In genomic region chr17:81393684-81394376, GRCh38 we compare ENCODE assay signal across 8 cellular contexts. TPM values are rescaled to one million over a fixed set of nuclear protein-coding genes. Genes with fewer than 3 reads are reported as not detected.
A peak's percentile ranks its signal among the peaks of the same experiment; 100 is the strongest.
DNase-seq lines count a peak whose midpoint lies in the region; ATAC-seq and TF ChIP-seq lines count a peak whose summit lies in the region.

No MANE protein-coding gene starts in this region.

- H2BK20ac ChIP-seq in IMR-90 (ENCODE audit: low read depth, low read length), result no peak overlapping the region

- POLR2A ChIA-PET in IMR-90 (lab: Charles Lee; ENCODE audit: unreplicated experiment) (interaction anchor here (1.6 kb wide), 1 partner anchor 91 kb away, joined by 3 read pairs; no protein-coding TSS in a partner anchor), OCI-LY7 (lab: Charles Lee) (interaction anchor here (0.6 to 1.6 kb wide), 4 partner anchors 11 to 97 kb away, joined by 3 to 6 read pairs (median 4); no protein-coding TSS in a partner anchor)

- H4K5ac ChIP-seq in IMR-90 (ENCODE audit: low read depth, low read length), result no peak overlapping the region

- H3K9me2 ChIP-seq in OCI-LY7 (ENCODE audit: insufficient read depth, low read length), result no peaks in the 10 kb centered on the region

- H2AFZ ChIP-seq in IMR-90 (replicated peaks; ENCODE audit: low read length, poor library complexity), result peak overlapping the region; percentile 57
- H2AFZ ChIP-seq in OCI-LY7 (ENCODE audit: low read length), result peak overlapping the region; percentile 84; the same call in 1 of the 2 replicates

- H3K9ac ChIP-seq in IMR-90 (ENCODE audit: low read depth, low read length), result no peak overlapping the region; the same call in 1 of the 2 replicates
- H3K9ac ChIP-seq in adipocyte (ENCODE audit: low read length), result peak overlapping the region; percentile 86

- peak overlapping the region; percentile 3 for H2AK9ac ChIP-seq in IMR-90 (replicated peaks; ENCODE audit: low read depth, low read length, poor library complexity)

- WGBS in IMR-90 (ENCODE audit: extremely low coverage in 2 of 2, insufficient read length in 1 of 2), 2 experiments, result 0% methylated on average over 18 of the region's 63 CpGs; no CpG with 5 or more reads in 1 of the 2 experiments
- WGBS in tibial nerve, 2 donors, result 1% methylated on average over 16 to 37 of the region's 63 CpGs

- TF ChIP-seq CTCF in IMR-90 (conservative IDR thresholded peaks at IDR 0.05; ENCODE audit: low read depth, low read length) (peak; percentile 22; the same call in 1 of the 2 replicates), OCI-LY7 (conservative IDR thresholded peaks at IDR 0.05; ENCODE audit: low read length) (peak; percentile 40; the same call in 1 of the 2 replicates), tibial nerve (IDR thresholded peaks at IDR 0.05) (peak in 1 of 5 experiments; percentile 46)

- H3K23ac ChIP-seq in IMR-90 (ENCODE audit: low read depth, low read length), result peak overlapping the region; percentile 28; the same call in 1 of the 2 replicates

- H2BK120ac ChIP-seq in IMR-90 (ENCODE audit: low read depth, low read length), result no peak overlapping the region

- no peak overlapping the region for H3K14ac ChIP-seq in IMR-90 (replicated peaks; ENCODE audit: low read depth, low read length)

- peak; percentile 24 for TF ChIP-seq RAD21 in IMR-90 (IDR thresholded peaks at IDR 0.05; ENCODE audit: low read length)

- H3K27ac ChIP-seq in IMR-90 (ENCODE audit: insufficient read depth, low read length) (peak overlapping the region; percentile 96; the same call in 1 of the 2 replicates), OCI-LY7 (ENCODE audit: low read depth, low read length, poor library complexity, severe bottlenecking) (peak overlapping the region; percentile 75), tibial nerve (peak overlapping the region; percentile 89 to 100 (median 98))

- no peak overlapping the region for H4K91ac ChIP-seq in IMR-90 (ENCODE audit: insufficient read depth, low read depth, low read length)

- H2BK5ac ChIP-seq in IMR-90 (ENCODE audit: low read depth, low read length, poor library complexity, severe bottlenecking), result peak overlapping the region; percentile 64

- no peak overlapping the region for H4K8ac ChIP-seq in IMR-90 (ENCODE audit: low read depth in 2 of 2, low read length in 2 of 2)

- ATAC-seq in IMR-90 (ENCODE audit: low read depth) (peak; percentile 52), Right ventricle myocardium superior (ENCODE audit: poor library complexity) (peak; percentile 70)

- 0 out of 2 replicates have a peak, but pooled peaks cover 1% of the 10 kb centered on the region for H3K36me3 ChIP-seq in IMR-90 (ENCODE audit: control insufficient read depth, insufficient read depth, low read length)
- H3K36me3 ChIP-seq in OCI-LY7 (ENCODE audit: insufficient read depth, low read length), result peaks cover 4% of the 10 kb centered on the region; the same call in 1 of the 2 replicates
- H3K36me3 ChIP-seq in adipocyte (ENCODE audit: control insufficient read depth, insufficient read depth, low read length, severe bottlenecking), result no peaks in the 10 kb centered on the region
- H3K36me3 ChIP-seq in tibial nerve, result no peaks in the 10 kb centered on the region

- H4K20me1 ChIP-seq in IMR-90 (ENCODE audit: insufficient read depth, low read length) (peaks cover 15% of the 10 kb centered on the region), OCI-LY7 (ENCODE audit: insufficient read depth, low read length) (0 out of 2 replicates have a peak, but pooled peaks cover 10% of the 10 kb centered on the region)

- H3K4me1 ChIP-seq in IMR-90 (ENCODE audit: control insufficient read depth, insufficient read depth, low read length) (peaks cover 21% of the 10 kb centered on the region), OCI-LY7 (ENCODE audit: insufficient read depth, low read length, poor library complexity, severe bottlenecking) (peaks cover 51% of the 10 kb centered on the region), adipocyte (ENCODE audit: control insufficient read depth, insufficient read depth, low read length) (peaks cover 41% of the 10 kb centered on the region), tibial nerve (peaks cover 0 to 60% (median 40%) of the 10 kb centered on the region in 4 donors)

- in situ Hi-C loops in IMR-90 (cut with MboI; ENCODE audit: low sequenced_read_pairs), result no loop called here

- H3K18ac ChIP-seq in IMR-90 (ENCODE audit: low read depth, low read length), result no peak overlapping the region

- dilution Hi-C loops in IMR-90 (cut with HindIII; ENCODE audit: low sequenced_read_pairs, unreplicated experiment), result no loop called here

- peak overlapping the region; percentile 10; the same call in 1 of the 2 replicates for H3K56ac ChIP-seq in IMR-90 (ENCODE audit: extremely low read depth, insufficient read depth, low read length)

- H3K79me1 ChIP-seq in IMR-90 (ENCODE audit: low read depth in 1 of 2, low read length in 2 of 2), result peaks cover 14 to 42% of the 10 kb centered on the region in 2 experiments

- H3K4me2 ChIP-seq in IMR-90 (ENCODE audit: low read depth, low read length) (peak overlapping the region; percentile 50; the same call in 1 of the 2 replicates), OCI-LY7 (ENCODE audit: low read length) (peak overlapping the region; percentile 87)

- peak; percentile 97 for DNase-seq in DMS153 treated with DMSO at 0.1 percent for 48 hours (lab: John Stamatoyannopoulos, UW; ENCODE audit: unreplicated experiment)
- peak; percentile 99 for DNase-seq in IMR-90
- DNase-seq in OCI-LY7 (ENCODE audit: low spot score), result peak; percentile 100
- peak; percentile 100 for DNase-seq in adipocyte (ENCODE audit: low read depth)
- DNase-seq in Right ventricle myocardium superior, result peak; percentile 100
- DNase-seq in non-pigmented ciliary epithelial cell (ENCODE audit: low read depth), result peak; percentile 96
- DNase-seq in tibial nerve (ENCODE audit: low spot score in 2 of 2), result peak; percentile 100
- DNase-seq in cortex of kidney (lab: John Stamatoyannopoulos, UW), result no peak

- CTCF ChIA-PET in IMR-90 (lab: Yijun Ruan, JAX) (no interaction called here), OCI-LY7 (lab: Charles Lee; ENCODE audit: unreplicated experiment) (interaction anchor here (1.2 kb wide), 1 partner anchor 91 kb away, joined by 7 read pairs; no protein-coding TSS in a partner anchor)

- H3K4ac ChIP-seq in IMR-90 (ENCODE audit: low read depth, low read length), result no peak overlapping the region

- H3K9me3 ChIP-seq in IMR-90 (ENCODE audit: control insufficient read depth, insufficient read depth, low read length), result no peaks in the 10 kb centered on the region
- H3K9me3 ChIP-seq in OCI-LY7 (ENCODE audit: low read length), result no peaks in the 10 kb centered on the region
- no peaks in the 10 kb centered on the region for H3K9me3 ChIP-seq in adipocyte (ENCODE audit: control insufficient read depth, low read length)
- H3K9me3 ChIP-seq in tibial nerve, result no peaks in the 10 kb centered on the region

- H2AK5ac ChIP-seq in IMR-90 (ENCODE audit: low read depth, low read length), result no peak overlapping the region

- peaks cover 4% of the 10 kb centered on the region; the same call in 1 of the 2 replicates for H3K79me2 ChIP-seq in OCI-LY7 (ENCODE audit: insufficient read depth, low read depth, low read length)

- H3K4me3 ChIP-seq in IMR-90 (ENCODE audit: insufficient read depth, low read depth, low read length), result peak overlapping the region; percentile 47
- H3K4me3 ChIP-seq in OCI-LY7 (ENCODE audit: low read depth, low read length, poor library complexity, severe bottlenecking), result peak overlapping the region; percentile 74
- peak overlapping the region; percentile 90 for H3K4me3 ChIP-seq in adipocyte (ENCODE audit: low read length)
- H3K4me3 ChIP-seq in tibial nerve, result peak overlapping the region; percentile 69 to 89 (median 80)

- intact Hi-C loops in IMR-90 (cut with micrococcal nuclease), result loop anchor here (1.0 to 2.0 kb wide), 4 partner anchors 48 to 139 kb away; partner anchors contain the start of gene SLC38A10
- intact Hi-C loops in OCI-LY7 (cut with micrococcal nuclease; ENCODE audit: unreplicated experiment), result loop anchor here (2.0 to 10.0 kb wide), 6 partner anchors 91 to 201 kb away; partner anchors contain the start of genes ACTG1, FAAP100 and SLC38A10
- intact Hi-C loops in Right ventricle myocardium superior (cut with DNase I), result loop anchor here (5.0 kb wide), 1 partner anchor 97 kb away; the partner anchor contains the start of gene SLC38A10

- peak; percentile 90 to 100 for TF ChIP-seq EP300 in tibial nerve (IDR thresholded peaks at IDR 0.05)

- BruUV-seq in IMR-90 (replicated peaks; lab: Mats Ljungman, UMichigan) (no TSS peak), OCI-LY7 (replicated peaks; lab: Mats Ljungman, UMichigan) (no TSS peak)

- TF ChIP-seq POLR2A in IMR-90 (IDR thresholded peaks at IDR 0.05; ENCODE audit: low read depth, low read length) (no peak), tibial nerve (IDR thresholded peaks at IDR 0.05) (peak; percentile 89 to 94)

- peaks cover 3% of the 10 kb centered on the region; the same call in 1 of the 2 replicates for H3K9me1 ChIP-seq in IMR-90 (ENCODE audit: insufficient read depth, low read length)

- no peaks in the 10 kb centered on the region for H3K27me3 ChIP-seq in IMR-90 (ENCODE audit: control insufficient read depth, insufficient read depth, low read length)
- no peaks in the 10 kb centered on the region for H3K27me3 ChIP-seq in adipocyte (replicated peaks; ENCODE audit: control insufficient read depth, insufficient read depth, low read length)
- H3K27me3 ChIP-seq in tibial nerve, result no peaks in the 10 kb centered on the region

- H2BK15ac ChIP-seq in IMR-90 (ENCODE audit: low read depth, low read length), result no peak overlapping the region

TF ChIP-seq in IMR-90, 13 proteins besides CTCF, POLR2A, EP300 and RAD21:
- TF ChIP-seq CHD1 (IDR thresholded peaks at IDR 0.05; ENCODE audit: low read depth, low read length), result no peak; the same call in 1 of the 2 replicates
- peak; percentile 61; the same call in 1 of the 2 replicates for TF ChIP-seq MAZ (IDR thresholded peaks at IDR 0.05; ENCODE audit: borderline replicate concordance, low read depth, low read length)
- TF ChIP-seq MXI1 (IDR thresholded peaks at IDR 0.05; ENCODE audit: borderline replicate concordance, low read depth, low read length), result peak; percentile 79; the same call in 1 of the 2 replicates
- peak; percentile 47; the same call in 1 of the 2 replicates for TF ChIP-seq BHLHE40 (IDR thresholded peaks at IDR 0.05; ENCODE audit: low read depth, low read length)
TF ChIP-seq in IMR-90: peak in this region for 3.

RNA-seq across cellular contexts. Expression of gene BAHCC1, which starts 1.4 kb away (rescaled TPM):
- total RNA-seq in IMR-90 (2012; rRNA removed) (0.36 and 0.83 TPM in 2 replicates), OCI-LY7 (2022) (5.5 and 5.7 TPM in 2 replicates), Right ventricle myocardium superior (8.0 TPM), tibial nerve (10 to 100 TPM; 15.1 to 38.7 (median 27.4) TPM)
- 7.8 and 8.1 TPM in 2 replicates for polyA plus RNA-seq in IMR-90 (2012; rRNA removed)
- 4.4 and 5.5 TPM in 2 replicates for polyA plus RNA-seq in IMR-90 (2012; cell fraction: cytosol; rRNA removed)
- 24.1 and 56.3 TPM in 2 replicates for polyA plus RNA-seq in IMR-90 (2012; cell fraction: nucleus; rRNA removed; ENCODE audit: low replicate concordance)
- total RNA-seq in OCI-LY7 (2014; rRNA removed; shearing (Covaris generic)), result 1.4 and 5.2 TPM in 2 replicates
